Comparison of ENCODE assay signal across 9 cellular contexts in genomic region chr11:107929611-107930200, GRCh38. TPM values are rescaled to one million over a fixed set of nuclear protein-coding genes. Genes with fewer than 3 reads are reported as not detected.
DNase-seq lines count a peak whose midpoint lies in the region; ATAC-seq and TF ChIP-seq lines count a peak whose summit lies in the region.
"Had no signal": no experiment of that assay in that cellular context is flagged by ENCODE, and none has a peak within 500 bp of the region (broad histone marks: within the 10 kb centered on the region; RNA-seq: fewer than 3 reads in every experiment).

No MANE protein-coding gene starts in this region.

- 28 to 32% methylated on average over 10 of the region's 10 CpGs for WGBS in testis, 2 donors

- H3K4me3 ChIP-seq in iPS-18c (ENCODE audit: insufficient read depth, low read depth, low read length) = peak overlapping the region; percentile 96
- H3K4me3 ChIP-seq in testis = peak overlapping the region in 1 of 2 donors; percentile 60

- intact Hi-C loops in testis (cut with DNase I; ENCODE audit: low total_unique reads) = no loop called here

- no peaks in the 10 kb centered on the region for H3K4me1 ChIP-seq in testis

- no peak for TF ChIP-seq POLR2A in testis (IDR thresholded peaks at IDR 0.05)

- no peak overlapping the region for H3K27ac ChIP-seq in testis

- DNase-seq in stimulated activated CD4-positive, alpha-beta T cell treated with anti-CD3 and anti-CD28 coated beads, Interleukin-4, amount 100 ng/mL, for 24 hours = peak; percentile 18
- DNase-seq in stimulated activated CD4-positive, alpha-beta T cell treated with anti-CD3 and anti-CD28 coated beads, Interleukin-12 subunit alpha, Interleukin-12 subunit beta, amount 100 ng/mL, for 4 hours = no peak
- peak; percentile 51 for DNase-seq in NCI-H69 (lab: John Stamatoyannopoulos, UW)
- no peak for DNase-seq in NCI-H2029 (lab: John Stamatoyannopoulos, UW)
- no peak for DNase-seq in testis
- no peak for DNase-seq in activated CD8-positive, alpha-beta memory T cell treated with anti-CD3 and anti-CD28 coated beads, Interleukin-2, amount 50 U/mL, for 4 hours
- DNase-seq: NCI-H1105 had no signal

- no peaks in the 10 kb centered on the region for H3K27me3 ChIP-seq in testis

- TF ChIP-seq CTCF in testis (IDR thresholded peaks at IDR 0.05) = no peak

- ATAC-seq in GM21529 (IDR thresholded peaks at IDR 0.05; ENCODE audit: unreplicated experiment) = no peak

- H3K9me3 ChIP-seq in iPS-18c (ENCODE audit: control insufficient read depth, insufficient read depth, low read length) (no peaks in the 10 kb centered on the region), testis (no peaks in the 10 kb centered on the region)

- no peaks in the 10 kb centered on the region for H3K36me3 ChIP-seq in testis (ENCODE audit: low read depth, missing control alignments)

RNA-seq across cellular contexts. Expression of gene RAB39A, which starts 1.5 kb away (rescaled TPM):
- total RNA-seq in testis = 1 to 10 TPM; 1.6 to 1.9 TPM
- 2.0 TPM for polyA plus RNA-seq in testis (ENCODE audit: insufficient read depth, low read depth, low replicate concordance)

Comparison
In these comparisons a context has a peak if more than half of its experiments do, and no peak if none do; other contexts are left out.
1. DNase-seq: peak in stimulated activated CD4-positive, alpha-beta T cell treated with anti-CD3 and anti-CD28 coated beads, Interleukin-4, amount 100 ng/mL, for 24 hours (single experiment) and NCI-H69 (single experiment); none in stimulated activated CD4-positive, alpha-beta T cell treated with anti-CD3 and anti-CD28 coated beads, Interleukin-12 subunit alpha, Interleukin-12 subunit beta, amount 100 ng/mL, for 4 hours (single experiment), NCI-H2029 (single experiment), testis (single experiment) and activated CD8-positive, alpha-beta memory T cell treated with anti-CD3 and anti-CD28 coated beads, Interleukin-2, amount 50 U/mL, for 4 hours (single experiment).